ENCODE assay signal across 11 cellular contexts in genomic region chr1:228308628-228309547, GRCh38.
DNase-seq lines count a peak whose midpoint lies in the region; ATAC-seq and TF ChIP-seq lines count a peak whose summit lies in the region.
"Had no signal": no experiment of that assay in that cellular context is flagged by ENCODE, and none has a peak within 500 bp of the region (broad histone marks: within the 10 kb centered on the region; RNA-seq: fewer than 3 reads in every experiment).

No MANE protein-coding gene starts in this region.

- H3K9ac ChIP-seq in smooth muscle cell (ENCODE audit: low read depth), result no peak overlapping the region

- H3K27me3 Mint-ChIP-seq in CD14-positive monocyte (ENCODE audit: low read depth in 3 of 3), result peaks cover 0 to 1% (median 0%) of the 10 kb centered on the region in 3 donors

- no peak for TF ChIP-seq POLR2A in Peyer's patch (IDR thresholded peaks at IDR 0.05)

- DNase-seq in CD14-positive monocyte (ENCODE audit: low spot score) (peak; percentile 38), Peyer's patch (peak in 2 of 3 donors; percentile 27 to 40), islet precursor cell (peak; percentile 35), smooth muscle cell (lab: John Stamatoyannopoulos, UW; ENCODE audit: unreplicated experiment) (no peak), lower lobe of right lung (no peak)
- DNase-seq: NCI-H1417 treated with DMSO at 0.1 percent for 48 hours, NCI-H526 treated with DMSO at 0.1 percent for 48 hours had no signal

- no peak overlapping the region for H2AFZ ChIP-seq in smooth muscle cell (ENCODE audit: low read depth)

- peaks cover 3 to 14% (median 9%) of the 10 kb centered on the region in 7 donors for H3K9me3 Mint-ChIP-seq in CD14-positive monocyte

- no peak overlapping the region for H3K4me3 ChIP-seq in Peyer's patch
- H3K4me3 ChIP-seq in smooth muscle cell, result no peak overlapping the region
- H3K4me3 ChIP-seq in lower lobe of right lung, result no peak overlapping the region
- H3K4me3 ChIP-seq: gastroesophageal sphincter, skin epidermis had no signal

- no peaks in the 10 kb centered on the region for H3F3A ChIP-seq in smooth muscle cell (ENCODE audit: low read depth)

- H3K4me2 ChIP-seq in smooth muscle cell, result no peak overlapping the region

- intact Hi-C loops in CD14-positive monocyte (cut with micrococcal nuclease), result no loop called here
- intact Hi-C loops in lower lobe of right lung (cut with DNase I), result no loop called here

- H3K36me3 Mint-ChIP-seq in CD14-positive monocyte, result no peaks in the 10 kb centered on the region

- 77% methylated on average over 11 of the region's 11 CpGs for WGBS in smooth muscle cell (ENCODE audit: low lambda C conversion rate)

- H3K4me1 Mint-ChIP-seq in CD14-positive monocyte, result no peaks in the 10 kb centered on the region

- ATAC-seq in esophagus mucosa, result no peak
- no peak for ATAC-seq in lower lobe of right lung
- ATAC-seq: gastroesophageal sphincter had no signal

- H3K36me3 ChIP-seq in Peyer's patch (no peaks in the 10 kb centered on the region), smooth muscle cell (ENCODE audit: low read depth) (no peaks in the 10 kb centered on the region), lower lobe of right lung (no peaks in the 10 kb centered on the region)

- TF ChIP-seq CTCF in CD14-positive monocyte (IDR thresholded peaks at IDR 0.05), result no peak
- peak; percentile 11; the same call in 1 of the 2 replicates for TF ChIP-seq CTCF in GM12874 (IDR thresholded peaks at IDR 0.05; ENCODE audit: insufficient read depth, low read depth, low read length)
- no peak for TF ChIP-seq CTCF in Peyer's patch (IDR thresholded peaks at IDR 0.05)
- no peak for TF ChIP-seq CTCF in smooth muscle cell (IDR thresholded peaks at IDR 0.05; ENCODE audit: borderline replicate concordance, insufficient read depth, poor library complexity, severe bottlenecking)
- TF ChIP-seq CTCF in lower lobe of right lung (IDR thresholded peaks at IDR 0.05), result no peak

- H3K4me1 ChIP-seq in Peyer's patch (no peaks in the 10 kb centered on the region), smooth muscle cell (ENCODE audit: low read depth) (no peaks in the 10 kb centered on the region), lower lobe of right lung (no peaks in the 10 kb centered on the region)
- H3K4me1 ChIP-seq: gastroesophageal sphincter had no signal

- no peak overlapping the region for H3K4me3 Mint-ChIP-seq in CD14-positive monocyte

- no peaks in the 10 kb centered on the region for H3K79me2 ChIP-seq in smooth muscle cell (ENCODE audit: low read depth)

- H3K9me3 ChIP-seq in Peyer's patch (peaks cover 0 to 12% (median 5%) of the 10 kb centered on the region in 4 donors), smooth muscle cell (replicated peaks; ENCODE audit: low read depth) (no peaks in the 10 kb centered on the region), lower lobe of right lung (no peaks in the 10 kb centered on the region)

- no peak overlapping the region for H3K27ac ChIP-seq in Peyer's patch
- H3K27ac ChIP-seq in smooth muscle cell (ENCODE audit: low read depth), result no peak overlapping the region
- H3K27ac ChIP-seq in lower lobe of right lung, result no peak overlapping the region
- H3K27ac ChIP-seq: gastroesophageal sphincter, skin epidermis had no signal

- H4K20me1 ChIP-seq in smooth muscle cell (ENCODE audit: low read depth), result no peaks in the 10 kb centered on the region

- H3K27ac Mint-ChIP-seq in CD14-positive monocyte, result no peak overlapping the region

- no peaks in the 10 kb centered on the region for H3K27me3 ChIP-seq in Peyer's patch
- no peaks in the 10 kb centered on the region for H3K27me3 ChIP-seq in smooth muscle cell (ENCODE audit: low read depth)
- no peaks in the 10 kb centered on the region for H3K27me3 ChIP-seq in lower lobe of right lung (ENCODE audit: low read depth)

Comparison
In these comparisons a context has a peak if more than half of its experiments do, and no peak if none do; other contexts are left out.
1. DNase-seq: peak in CD14-positive monocyte (single experiment), Peyer's patch (2 of 3) and islet precursor cell (single experiment); none in smooth muscle cell (single experiment) and lower lobe of right lung (single experiment).